ENCODE assay signal across 15 cellular contexts in genomic region chr7:102365390-102365789, GRCh38. TPM values are rescaled to one million over a fixed set of nuclear protein-coding genes. Genes with fewer than 3 reads are reported as not detected.
DNase-seq lines count a peak whose midpoint lies in the region; ATAC-seq and TF ChIP-seq lines count a peak whose summit lies in the region.
"Not testable (repeated sequence)": the region's sequence is repeated elsewhere in the genome, so short reads cannot be mapped to it uniquely, and the experiment has no call there.
"Had no signal": no experiment of that assay in that cellular context is flagged by ENCODE, and none has a peak within 500 bp of the region (broad histone marks: within the 10 kb centered on the region; RNA-seq: fewer than 3 reads in every experiment).

No MANE protein-coding gene starts in this region.

- POLR2A ChIA-PET in MCF 10A (lab: Yijun Ruan, JAX), result not testable (repeated sequence)

- not testable (repeated sequence) for H3K4me1 ChIP-seq in mesodermal cell (ENCODE audit: control insufficient read depth, insufficient read depth, low read length, poor library complexity, severe bottlenecking); skeletal muscle satellite cell (ENCODE audit: control insufficient read depth, insufficient read depth, low read length)

- ATAC-seq in T-helper 17 cell; activated T-cell treated with anti-CD3 and anti-CD28 coated beads, Interleukin-2, amount 50 U/mL, for 72 hours (replicated peaks in 1 of 2): not testable (repeated sequence)

- CTCF ChIA-PET in Calu3 (lab: Charles Lee); MCF 10A (lab: Yijun Ruan, JAX): not testable (repeated sequence)

- no CpG with 5 or more reads among the region's 7 CpGs for WGBS in mesodermal cell (ENCODE audit: insufficient coverage in 2 of 2), 2 experiments

- H3K9me3 ChIP-seq in T-helper 17 cell (ENCODE audit: control insufficient read depth, low read length, poor library complexity, severe bottlenecking); mesodermal cell (ENCODE audit: control insufficient read depth, low read length); skeletal muscle satellite cell (replicated peaks; ENCODE audit: low read length): not testable (repeated sequence)

- H3K27ac ChIP-seq in mesodermal cell (ENCODE audit: low read depth, low read length, severe bottlenecking), result not testable (repeated sequence)

- not testable (repeated sequence) for H3K27me3 ChIP-seq in skeletal muscle satellite cell (ENCODE audit: control insufficient read depth, insufficient read depth, low read length)

- not testable (repeated sequence) for H3K9me3 Mint-ChIP-seq in Calu3 (ENCODE audit: low read depth, unreplicated experiment); IgD-negative memory B cell; activated T-cell treated with anti-CD3 and anti-CD28 coated beads, Interleukin-2, amount 50 U/mL, for 72 hours; MCF 10A (ENCODE audit: unreplicated experiment)

- not testable (repeated sequence) for H3K27ac Mint-ChIP-seq in Calu3 (ENCODE audit: unreplicated experiment); IgD-negative memory B cell; T-helper 17 cell; activated T-cell treated with anti-CD3 and anti-CD28 coated beads, Interleukin-2, amount 50 U/mL, for 72 hours; MCF 10A (ENCODE audit: low read depth, unreplicated experiment)

- not testable (repeated sequence) for H3K27me3 Mint-ChIP-seq in Calu3 (ENCODE audit: unreplicated experiment); IgD-negative memory B cell; T-helper 17 cell; activated T-cell treated with anti-CD3 and anti-CD28 coated beads, Interleukin-2, amount 50 U/mL, for 72 hours (ENCODE audit: low read depth); MCF 10A (ENCODE audit: insufficient read depth, unreplicated experiment)

- peak overlapping the region; percentile 2 for H3K4me3 ChIP-seq in mesodermal cell (ENCODE audit: extremely low read depth, insufficient read depth, low read length, poor library complexity, severe bottlenecking)
- H3K4me3 ChIP-seq in skeletal muscle satellite cell (ENCODE audit: low read length), result not testable (repeated sequence)

- not testable (repeated sequence) for TF ChIP-seq CTCF in Calu3 (IDR thresholded peaks at IDR 0.05; ENCODE audit: unreplicated experiment); MCF 10A (IDR thresholded peaks at IDR 0.05; ENCODE audit: unreplicated experiment)

- H3K4me3 Mint-ChIP-seq in Calu3 (ENCODE audit: low read depth, unreplicated experiment) (peak overlapping the region; percentile 26), IgD-negative memory B cell (peak overlapping the region; percentile 26 to 65 (median 48)), T-helper 17 cell (peak overlapping the region; percentile 5), MCF 10A (ENCODE audit: unreplicated experiment) (peak overlapping the region; percentile 84)
- peak overlapping the region; percentile 52 to 87 for H3K4me3 Mint-ChIP-seq in activated T-cell treated with anti-CD3 and anti-CD28 coated beads, Interleukin-2, amount 50 U/mL, for 72 hours

- peak overlapping the region; percentile 41 for H3K4me2 ChIP-seq in skeletal muscle satellite cell (ENCODE audit: low read length)

- not testable (repeated sequence) for H3K9ac ChIP-seq in skeletal muscle satellite cell (ENCODE audit: low read depth, low read length)

- H3K4me1 Mint-ChIP-seq in Calu3 (ENCODE audit: low read depth, unreplicated experiment); T-helper 17 cell; MCF 10A (ENCODE audit: insufficient read depth, unreplicated experiment): not testable (repeated sequence)
- H3K4me1 Mint-ChIP-seq in IgD-negative memory B cell, result peaks cover 2 to 14% (median 7%) of the 10 kb centered on the region in 3 donors
- peaks cover 38% of the 10 kb centered on the region for H3K4me1 Mint-ChIP-seq in activated T-cell treated with anti-CD3 and anti-CD28 coated beads, Interleukin-2, amount 50 U/mL, for 72 hours (ENCODE audit: low read depth)

- H3K36me3 ChIP-seq in mesodermal cell (ENCODE audit: control insufficient read depth, insufficient read depth, low read length), result peaks cover 10% of the 10 kb centered on the region
- H3K36me3 ChIP-seq in skeletal muscle satellite cell (ENCODE audit: insufficient read depth, low read length), result not testable (repeated sequence)

- DNase-seq in Calu3; T-helper 17 cell; activated T-cell treated with anti-CD3 and anti-CD28 coated beads, Interleukin-2, amount 50 U/mL, for 72 hours; MCF 10A (ENCODE audit: unreplicated experiment): not testable (repeated sequence)

- not testable (repeated sequence) for BruUV-seq in Calu3 (replicated peaks; lab: Mats Ljungman, UMichigan); MCF 10A (replicated peaks; lab: Mats Ljungman, UMichigan)

- peaks cover 23% of the 10 kb centered on the region for H3K36me3 Mint-ChIP-seq in Calu3 (ENCODE audit: insufficient read depth, unreplicated experiment)
- H3K36me3 Mint-ChIP-seq in IgD-negative memory B cell; T-helper 17 cell (ENCODE audit: low read depth): not testable (repeated sequence)
- H3K36me3 Mint-ChIP-seq in activated T-cell treated with anti-CD3 and anti-CD28 coated beads, Interleukin-2, amount 50 U/mL, for 72 hours (ENCODE audit: insufficient read depth in 2 of 2), result peaks cover 5 to 17% of the 10 kb centered on the region in 2 donors
- H3K36me3 Mint-ChIP-seq in MCF 10A (ENCODE audit: insufficient read depth, unreplicated experiment), result peaks cover 17% of the 10 kb centered on the region

- intact Hi-C loops in Calu3 (cut with micrococcal nuclease; ENCODE audit: unreplicated experiment); MCF 10A (cut with micrococcal nuclease): not testable (repeated sequence)

RNA-seq across cellular contexts. Expression of gene SPDYE6, which starts 9.1 kb away (rescaled TPM):
- total RNA-seq in Calu3 (2022) (not detected in 2 replicates), T-helper 17 cell (not detected), MCF 10A (2022) (not detected in 2 replicates)
- polyA plus RNA-seq in IgD-negative memory B cell, result 0.36 TPM
- total RNA-seq in activated T-cell treated with anti-CD3 and anti-CD28 coated beads, Interleukin-2, amount 50 U/mL, for 72 hours, result not detected
- polyA plus RNA-seq in mesodermal cell (2013, experiment 1 of 2), result not detected
- not detected for polyA plus RNA-seq in mesodermal cell (2013, experiment 2 of 2)
- not detected in 2 replicates for total RNA-seq in skeletal muscle satellite cell (2012; rRNA removed)
- total RNA-seq: body of pancreas, cerebellum, H4, HT1080, left colon, myocyte, ovary, right cardiac atrium had no signal
- polyA plus RNA-seq: ovary had no signal

RNA-seq across cellular contexts. Expression of gene PRKRIP1, which starts 30.8 kb away (rescaled TPM):
- total RNA-seq in Calu3 (2022), result 19.4 and 20.2 TPM in 2 replicates
- polyA plus RNA-seq in IgD-negative memory B cell, result 35.1 TPM
- total RNA-seq in T-helper 17 cell, result 10 to 100 TPM; 38.0 to 44.0 TPM
- total RNA-seq in activated T-cell treated with anti-CD3 and anti-CD28 coated beads, Interleukin-2, amount 50 U/mL, for 72 hours, result 10 to 100 TPM; 30.6 to 35.7 TPM
- 32.7 and 36.8 TPM in 2 replicates for total RNA-seq in MCF 10A (2022)
- polyA plus RNA-seq in mesodermal cell (2013, experiment 1 of 2), result 27.7 TPM
- polyA plus RNA-seq in mesodermal cell (2013, experiment 2 of 2), result 25.4 TPM
- total RNA-seq in skeletal muscle satellite cell (2012; rRNA removed), result 19.0 and 20.3 TPM in 2 replicates

Comparison
In these comparisons a context has a peak if more than half of its experiments do, and no peak if none do; other contexts are left out.
1. H3K4me3 Mint-ChIP-seq: peak in every context shown above with its lines; median percentile 84 in MCF 10A; 70 in activated T-cell treated with anti-CD3 and anti-CD28 coated beads, Interleukin-2, amount 50 U/mL, for 72 hours; 48 in IgD-negative memory B cell; 26 in Calu3; 5 in T-helper 17 cell.